ENCODE assay signal across 2 cellular contexts in genomic region chr9:114307323-114308250, GRCh38.
TF ChIP-seq lines count a peak whose summit lies in the region.

No MANE protein-coding gene starts in this region.

TF ChIP-seq in H1, 55 proteins besides CTCF, POLR2A, EP300 and RAD21 (continued from another document):
- TF ChIP-seq ATF2 (IDR thresholded peaks at IDR 0.05; ENCODE audit: low read length) (no peak), USF2 (IDR thresholded peaks at IDR 0.05; ENCODE audit: low read length) (no peak), CHD1 (IDR thresholded peaks at IDR 0.05; ENCODE audit: low read depth, low read length) (no peak), TAF7 (optimal IDR thresholded peaks at IDR 0.05; ENCODE audit: borderline replicate concordance, low read depth, low read length) (no peak), TEAD4 (IDR thresholded peaks at IDR 0.05; ENCODE audit: low read depth, low read length) (no peak), FOSL1 (IDR thresholded peaks at IDR 0.05; ENCODE audit: insufficient read depth, low read depth, low read length) (no peak), JUN (IDR thresholded peaks at IDR 0.05; ENCODE audit: low read depth, low read length) (no peak), TAF1 (IDR thresholded peaks at IDR 0.05; ENCODE audit: low read depth, low read length) (no peak), RNF2 (IDR thresholded peaks at IDR 0.05; ENCODE audit: borderline replicate concordance, low read depth, low read length, missing control alignments, poor library complexity, severe bottlenecking) (no peak), SUZ12 (IDR thresholded peaks at IDR 0.05; ENCODE audit: low read length) (no peak), BCL11A (IDR thresholded peaks at IDR 0.05; ENCODE audit: low read depth in 2 of 2, low read length in 2 of 2) (no peak), BRCA1 (IDR thresholded peaks at IDR 0.05; ENCODE audit: low read depth, low read length) (no peak), POU5F1 (IDR thresholded peaks at IDR 0.05; ENCODE audit: low read depth, low read length) (no peak), SIX5 (IDR thresholded peaks at IDR 0.05; ENCODE audit: low read depth, low read length) (no peak), EGR1 (IDR thresholded peaks at IDR 0.05; ENCODE audit: borderline replicate concordance, low read depth, low read length) (no peak), HDAC2 (IDR thresholded peaks at IDR 0.05; ENCODE audit: borderline replicate concordance in 1 of 2, low read depth in 2 of 2, low read length in 2 of 2) (no peak), SP1 (IDR thresholded peaks at IDR 0.05; ENCODE audit: low read depth, low read length) (no peak), CEBPB (IDR thresholded peaks at IDR 0.05; ENCODE audit: low read depth, low read length) (no peak), SP4 (IDR thresholded peaks at IDR 0.05; ENCODE audit: low read length) (no peak)

TF ChIP-seq in GM12891, 5 proteins besides CTCF, POLR2A, EP300 and RAD21 (continued from another document):
- TF ChIP-seq SPI1 (IDR thresholded peaks at IDR 0.05; ENCODE audit: low read depth, low read length), result no peak
